Comparison of ENCODE assay signal across 30 cellular contexts in the genomic region with DNA sequence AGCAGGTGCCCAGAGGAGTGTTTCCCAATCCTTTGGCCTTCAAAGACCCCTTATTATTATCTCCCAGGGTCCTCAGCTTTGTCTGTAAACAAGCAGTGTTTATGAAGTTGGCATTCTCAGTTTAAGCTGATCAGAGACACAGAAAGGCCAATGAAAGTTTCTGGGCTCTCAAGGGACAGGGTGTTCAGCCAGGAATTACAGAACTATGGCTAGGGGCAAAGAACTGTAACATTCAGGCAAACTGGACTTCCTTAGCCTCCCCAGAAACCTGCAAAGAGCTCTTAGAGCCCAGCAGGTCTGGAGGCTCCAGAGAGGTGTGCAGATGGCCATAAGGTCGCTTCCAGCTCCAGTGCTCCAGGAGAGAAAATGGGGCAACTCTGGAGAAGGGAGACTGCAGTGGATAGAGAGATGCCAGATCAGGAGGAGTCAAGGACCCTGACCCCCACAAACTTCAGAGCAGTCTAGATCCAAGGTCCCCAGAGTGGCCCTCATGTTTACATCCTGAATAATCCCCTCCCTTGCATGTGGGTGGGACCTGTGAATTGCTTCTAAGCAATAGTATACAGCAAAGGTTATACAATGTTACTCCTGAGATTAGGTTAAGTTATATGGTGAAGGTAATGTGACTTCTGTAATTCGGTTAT.
"Had no signal": no experiment of that assay in that cellular context is flagged by ENCODE, and none has a peak within 500 bp of the region (broad histone marks: within the 10 kb centered on the region; RNA-seq: fewer than 3 reads in every experiment).

No MANE protein-coding gene starts in this region.

- H3K27ac Mint-ChIP-seq: activated naive CD4-positive, alpha-beta T cell treated with anti-CD3 and anti-CD28 coated beads for 36 hours; activated naive CD8-positive, alpha-beta T cell treated with anti-CD3 and anti-CD28 coated beads, Interleukin-2, amount 10 ng/mL, durations not matched to agents 7 days and 5 days; activated T-helper 1 cell treated with anti-CD3 and anti-CD28 coated beads, Interleukin-12 subunit alpha, Interleukin-12 subunit beta, Interleukin-2, Interleukin-4 antibody, amounts not matched to agents 30 ng/mL and 10 ng/mL and 1 ng/mL, durations not matched to agents 14 hours and 24 hours and 36 hours; dendritic cell treated with granulocyte-macrophage colony-stimulating factor and Interleukin-4, amounts not matched to agents 40 ng/mL and 50 ng/mL, for 4 days; nephron progenitor cell; progenitor cell of endocrine pancreas; T-helper 1 cell treated with Interleukin-12 subunit alpha and Interleukin-12 subunit beta and Interleukin-4 antibody, amounts not matched to agents 30 μg/mL and 1 μg/mL, for 36 hours had no signal

- H3K4me3 ChIP-seq: esophagus squamous epithelium, left lung, testis, transverse colon had no signal

- DNase-seq: activated CD4-positive, alpha-beta T cell treated with anti-CD3 and anti-CD28 coated beads for 48 hours; activated CD4-positive, alpha-beta T cell treated with anti-CD3 and anti-CD28 coated beads, Interleukin-2, amount 50 U/mL, for 48 hours; activated CD8-positive, alpha-beta memory T cell treated with anti-CD3 and anti-CD28 coated beads, Interleukin-2, amount 50 U/mL, for 4 hours; activated effector memory CD4-positive, alpha-beta T cell treated with anti-CD3 and anti-CD28 coated beads, Interleukin-2, amount 50 U/mL, for 16 hours; activated naive CD4-positive, alpha-beta T cell treated with anti-CD3 and anti-CD28 coated beads for 36 hours; activated naive CD8-positive, alpha-beta T cell treated with anti-CD3 and anti-CD28 coated beads, Interleukin-2, amount 10 ng/mL, durations not matched to agents 7 days and 5 days; activated T-cell treated with anti-CD3 and anti-CD28 coated beads, Interleukin-2, amount 50 U/mL, for 1 hour; amniotic stem cell; brain microvascular endothelial cell; effector CD4-positive, alpha-beta T cell; esophagus squamous epithelium; kidney glomerular epithelial cell; left lung; mammary epithelial cell; naive B cell; nephron progenitor cell; stimulated activated CD4-positive, alpha-beta T cell treated with anti-CD3 and anti-CD28 coated beads, Interleukin-2, amount 100 ng/mL, for 48 hours; stimulated activated naive CD8-positive, alpha-beta T cell treated with anti-CD3 and anti-CD28 coated beads, Interleukin-15, Interleukin-2, amounts not matched to agents 100 U/mL and 50 U/mL, for 24 hours; SW 1271; T-helper 9 cell; testis; transverse colon had no signal

- H3K36me3 Mint-ChIP-seq: activated naive CD8-positive, alpha-beta T cell treated with anti-CD3 and anti-CD28 coated beads, Interleukin-2, amount 10 ng/mL, durations not matched to agents 7 days and 5 days; naive B cell had no signal

- H3K4me1 Mint-ChIP-seq: nephron progenitor cell had no signal

- H3K27ac ChIP-seq: brain microvascular endothelial cell, epithelial cell of prostate, left lung, neutrophil, transverse colon, VCaP had no signal

- H3K4me1 ChIP-seq: left lung had no signal

- H3K9me3 ChIP-seq: esophagus squamous epithelium, left lung, neutrophil, testis, transverse colon had no signal

- H3K4me3 Mint-ChIP-seq: activated naive CD4-positive, alpha-beta T cell treated with anti-CD3 and anti-CD28 coated beads for 36 hours; activated naive CD8-positive, alpha-beta T cell treated with anti-CD3 and anti-CD28 coated beads, Interleukin-2, amount 10 ng/mL, durations not matched to agents 7 days and 5 days; activated T-helper 1 cell treated with anti-CD3 and anti-CD28 coated beads, Interleukin-12 subunit alpha, Interleukin-12 subunit beta, Interleukin-2, Interleukin-4 antibody, amounts not matched to agents 30 ng/mL and 10 ng/mL and 1 ng/mL, durations not matched to agents 14 hours and 24 hours and 36 hours; dendritic cell treated with granulocyte-macrophage colony-stimulating factor and Interleukin-4, amounts not matched to agents 40 ng/mL and 50 ng/mL, for 4 days; naive B cell; nephron progenitor cell; T-helper 1 cell treated with Interleukin-12 subunit alpha and Interleukin-12 subunit beta and Interleukin-4 antibody, amounts not matched to agents 30 μg/mL and 1 μg/mL, for 36 hours had no signal

- H3K9me3 Mint-ChIP-seq: activated naive CD4-positive, alpha-beta T cell treated with anti-CD3 and anti-CD28 coated beads for 36 hours; activated naive CD8-positive, alpha-beta T cell treated with anti-CD3 and anti-CD28 coated beads, Interleukin-2, amount 10 ng/mL, durations not matched to agents 7 days and 5 days; activated T-helper 1 cell treated with anti-CD3 and anti-CD28 coated beads, Interleukin-12 subunit alpha, Interleukin-12 subunit beta, Interleukin-2, Interleukin-4 antibody, amounts not matched to agents 30 ng/mL and 10 ng/mL and 1 ng/mL, durations not matched to agents 14 hours and 24 hours and 36 hours; dendritic cell treated with granulocyte-macrophage colony-stimulating factor and Interleukin-4, amounts not matched to agents 40 ng/mL and 50 ng/mL, for 4 days; naive B cell; T-helper 1 cell treated with Interleukin-12 subunit alpha and Interleukin-12 subunit beta and Interleukin-4 antibody, amounts not matched to agents 30 μg/mL and 1 μg/mL, for 36 hours had no signal

- H3K36me3 ChIP-seq: brain microvascular endothelial cell, neutrophil, transverse colon had no signal

- H3K27me3 ChIP-seq: brain microvascular endothelial cell, esophagus squamous epithelium, left lung, testis, transverse colon had no signal

- ATAC-seq: activated CD4-positive, CD25-positive, alpha-beta regulatory T cell treated with anti-CD3 and anti-CD28 coated beads, Interleukin-2, amount 50 U/mL, for 24 hours; left lung; stimulated activated naive CD8-positive, alpha-beta T cell treated with anti-CD3 and anti-CD28 coated beads, Interleukin-15, Interleukin-2, amounts not matched to agents 100 U/mL and 50 U/mL, for 24 hours had no signal
